ENCODE assay signal across 8 cellular contexts in genomic region chr16:67645397-67646121, GRCh38. TPM values are rescaled to one million over a fixed set of nuclear protein-coding genes. Genes with fewer than 3 reads are reported as not detected.
DNase-seq lines count a peak whose midpoint lies in the region; ATAC-seq lines count a peak whose summit lies in the region.

No MANE protein-coding gene starts in this region.

- no peaks in the 10 kb centered on the region for H3K27me3 Mint-ChIP-seq in activated T-cell treated with anti-CD3 and anti-CD28 coated beads, Interleukin-2, amount 50 U/mL, for 24 hours
- H3K27me3 Mint-ChIP-seq in stimulated activated naive CD8-positive, alpha-beta T cell treated with anti-CD3 and anti-CD28 coated beads, Interleukin-15, amount 100 ng/mL, for 72 hours = no peaks in the 10 kb centered on the region

- intact Hi-C loops in left colon (cut with DNase I, micrococcal nuclease) = no loop called here

- H3K27ac Mint-ChIP-seq in activated T-cell treated with anti-CD3 and anti-CD28 coated beads, Interleukin-2, amount 50 U/mL, for 24 hours = peak overlapping the region; percentile 93
- peak overlapping the region; percentile 93 to 97 for H3K27ac Mint-ChIP-seq in stimulated activated naive CD8-positive, alpha-beta T cell treated with anti-CD3 and anti-CD28 coated beads, Interleukin-15, amount 100 ng/mL, for 72 hours

- no peak for DNase-seq in activated T-cell treated with anti-CD3 and anti-CD28 coated beads, Interleukin-2, amount 50 U/mL, for 24 hours
- no peak for DNase-seq in activated T-cell treated with anti-CD3 and anti-CD28 coated beads, Interleukin-2, amount 50 U/mL, for 48 hours
- DNase-seq in HuH-7 (ENCODE audit: low spot score) = peak; percentile 17
- DNase-seq in ecto neural progenitor cell (ENCODE audit: low spot score) = peak; percentile 48
- DNase-seq in stimulated activated naive CD8-positive, alpha-beta T cell treated with anti-CD3 and anti-CD28 coated beads, Interleukin-15, amount 100 ng/mL, for 72 hours = no peak
- no peak for DNase-seq in left colon
- no peak for DNase-seq in NCI-H2107 treated with DMSO at 0.1 percent for 48 hours (lab: John Stamatoyannopoulos, UW; ENCODE audit: unreplicated experiment)

- H3K9me3 Mint-ChIP-seq in activated T-cell treated with anti-CD3 and anti-CD28 coated beads, Interleukin-2, amount 50 U/mL, for 24 hours = no peaks in the 10 kb centered on the region
- H3K9me3 Mint-ChIP-seq in stimulated activated naive CD8-positive, alpha-beta T cell treated with anti-CD3 and anti-CD28 coated beads, Interleukin-15, amount 100 ng/mL, for 72 hours = no peaks in the 10 kb centered on the region

- peaks cover 43% of the 10 kb centered on the region for H3K36me3 Mint-ChIP-seq in activated T-cell treated with anti-CD3 and anti-CD28 coated beads, Interleukin-2, amount 50 U/mL, for 24 hours (ENCODE audit: low read depth)

- H3K4me1 Mint-ChIP-seq in activated T-cell treated with anti-CD3 and anti-CD28 coated beads, Interleukin-2, amount 50 U/mL, for 24 hours (ENCODE audit: low read depth) = peaks cover 33% of the 10 kb centered on the region
- H3K4me1 Mint-ChIP-seq in stimulated activated naive CD8-positive, alpha-beta T cell treated with anti-CD3 and anti-CD28 coated beads, Interleukin-15, amount 100 ng/mL, for 72 hours = peaks cover 34% of the 10 kb centered on the region

- H3K4me3 Mint-ChIP-seq in activated T-cell treated with anti-CD3 and anti-CD28 coated beads, Interleukin-2, amount 50 U/mL, for 24 hours = peak overlapping the region; percentile 88
- peak overlapping the region; percentile 92 to 95 for H3K4me3 Mint-ChIP-seq in stimulated activated naive CD8-positive, alpha-beta T cell treated with anti-CD3 and anti-CD28 coated beads, Interleukin-15, amount 100 ng/mL, for 72 hours

- peak; percentile 11 for ATAC-seq in stimulated activated naive CD8-positive, alpha-beta T cell treated with anti-CD3 and anti-CD28 coated beads, Interleukin-15, amount 100 ng/mL, for 72 hours
- ATAC-seq in left colon = no peak
- no peak for ATAC-seq in GM21825 (IDR thresholded peaks at IDR 0.05; ENCODE audit: unreplicated experiment)

RNA-seq across cellular contexts. Expression of gene CARMIL2, which starts 0.6 kb away (rescaled TPM):
- total RNA-seq in left colon = 1 to 10 TPM; 2.1 to 3.7 TPM

RNA-seq across cellular contexts. Expression of gene ACD, which starts 14.5 kb away (rescaled TPM):
- total RNA-seq in left colon = 1 to 10 TPM; 8.8 to 9.7 TPM

RNA-seq across cellular contexts. Expression of gene PARD6A, which starts 15.2 kb away (rescaled TPM):
- 1 to 10 TPM; 4.1 to 4.4 TPM for total RNA-seq in left colon

RNA-seq across cellular contexts. Expression of gene ENKD1, which starts 21.0 kb away (rescaled TPM):
- 1 to 10 TPM; 7.4 to 9.0 TPM for total RNA-seq in left colon

RNA-seq across cellular contexts. Expression of gene C16orf86, which starts 21.1 kb away (rescaled TPM):
- 1 to 10 TPM in 1 of 2 donors, under 1 TPM in 1; 0.92 to 1.5 TPM for total RNA-seq in left colon

Comparison
In these comparisons a context has a peak if more than half of its experiments do, and no peak if none do; other contexts are left out.
1. DNase-seq: peak in HuH-7 (single experiment) and ecto neural progenitor cell (single experiment); none in activated T-cell treated with anti-CD3 and anti-CD28 coated beads, Interleukin-2, amount 50 U/mL, for 24 hours (single experiment), activated T-cell treated with anti-CD3 and anti-CD28 coated beads, Interleukin-2, amount 50 U/mL, for 48 hours (0 of 2), stimulated activated naive CD8-positive, alpha-beta T cell treated with anti-CD3 and anti-CD28 coated beads, Interleukin-15, amount 100 ng/mL, for 72 hours (0 of 2), left colon (0 of 2) and NCI-H2107 treated with DMSO at 0.1 percent for 48 hours (single experiment).